In the genomic region with DNA sequence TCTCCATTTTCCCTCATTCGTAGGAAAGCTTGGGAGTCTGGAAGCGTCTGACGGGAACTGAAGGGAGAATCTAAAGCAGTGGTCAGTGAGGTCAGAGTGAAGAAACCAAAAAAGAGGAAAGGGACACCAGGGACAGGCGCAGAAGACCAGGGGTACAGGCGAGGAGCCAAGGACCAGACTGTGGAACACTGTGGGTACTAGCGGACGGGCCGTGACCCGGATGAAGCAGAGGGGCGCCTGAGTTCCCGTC, we compare ENCODE assay signal across 7 cellular contexts. TPM values are rescaled to one million over a fixed set of nuclear protein-coding genes. Genes with fewer than 3 reads are reported as not detected.
DNase-seq lines count a peak whose midpoint lies in the region; ATAC-seq and TF ChIP-seq lines count a peak whose summit lies in the region.

No MANE protein-coding gene starts in this region.

- TF ChIP-seq POLR2A in spleen (IDR thresholded peaks at IDR 0.05): no peak

- H3K27ac ChIP-seq in VCaP (peak overlapping the region; percentile 87), right cardiac atrium (ENCODE audit: low read length) (peak overlapping the region; percentile 98), spleen (peak overlapping the region; percentile 91 to 100 (median 99))

- H3K9me3 ChIP-seq in HAP-1: no peaks in the 10 kb centered on the region
- H3K9me3 ChIP-seq in right cardiac atrium (ENCODE audit: control insufficient read depth, low read length): no peaks in the 10 kb centered on the region
- H3K9me3 ChIP-seq in spleen: no peaks in the 10 kb centered on the region

- intact Hi-C loops in right cardiac atrium (cut with DNase I): no loop called here
- intact Hi-C loops in spleen (cut with DNase I; ENCODE audit: low total_unique reads): no loop called here

- TF ChIP-seq CTCF in VCaP (conservative IDR thresholded peaks at IDR 0.05): no peak
- TF ChIP-seq CTCF in spleen (IDR thresholded peaks at IDR 0.05 in 8 of 11, conservative IDR thresholded peaks at IDR 0.05 in 3 of 11): peak in 1 of 11 experiments; percentile 17

- in situ Hi-C loops in HAP-1 (cut with MboI; ENCODE audit: low sequenced_read_pairs): no loop called here

- no peak for DNase-seq in HAP-1 (ENCODE audit: low spot score in 2 of 2)
- DNase-seq in right cardiac atrium: no peak
- no peak for DNase-seq in spleen
- DNase-seq in stimulated activated naive CD4-positive, alpha-beta T cell (lab: John Stamatoyannopoulos, UW): no peak
- no peak for DNase-seq in HCEC 1CT
- DNase-seq in kidney tubule cell (ENCODE audit: low spot score): no peak

- H3K36me3 ChIP-seq in HAP-1 (replicated peaks): peaks cover 7% of the 10 kb centered on the region
- H3K36me3 ChIP-seq in spleen: peaks cover 0 to 27% (median 0%) of the 10 kb centered on the region in 6 donors

- H3K27me3 ChIP-seq in HAP-1 (ENCODE audit: low read depth) (no peaks in the 10 kb centered on the region), right cardiac atrium (ENCODE audit: control insufficient read depth, insufficient read depth) (no peaks in the 10 kb centered on the region), spleen (replicated peaks in 1 of 7) (no peaks in the 10 kb centered on the region)

- ATAC-seq in right cardiac atrium: no peak

- peak overlapping the region; percentile 88 for H3K4me3 ChIP-seq in HAP-1
- peak overlapping the region; percentile 88 for H3K4me3 ChIP-seq in right cardiac atrium (ENCODE audit: low read length)
- peak overlapping the region; percentile 70 to 97 (median 88) for H3K4me3 ChIP-seq in spleen

- under 1% methylated on average over 11 of the region's 11 CpGs for WGBS in right cardiac atrium
- 1 to 5% (median 1%) methylated on average over 11 of the region's 11 CpGs for WGBS in spleen, 5 donors

- H3K4me1 ChIP-seq in HAP-1 (peaks cover 21% of the 10 kb centered on the region), right cardiac atrium (ENCODE audit: control insufficient read depth, insufficient read depth, low read length) (peaks cover 5% of the 10 kb centered on the region), spleen (peaks cover 20 to 54% (median 36%) of the 10 kb centered on the region in 6 donors)

RNA-seq across cellular contexts. Expression of gene MTX1, which starts 0.2 kb away (rescaled TPM):
- total RNA-seq in right cardiac atrium (10 to 100 TPM; 20.1 to 24.3 (median 21.1) TPM), spleen (10 to 100 TPM; 28.2 to 40.9 (median 33.2) TPM)
- polyA plus RNA-seq in right cardiac atrium (31.9 TPM), spleen (10 to 100 TPM; 43.7 to 48.4 (median 44.5) TPM)

RNA-seq across cellular contexts. Expression of gene THBS3, which starts 0.6 kb away (rescaled TPM):
- total RNA-seq in right cardiac atrium (10 to 100 TPM; 16.5 to 33.4 (median 20.1) TPM), spleen (10 to 100 TPM; 14.3 to 22.6 (median 20.5) TPM)
- polyA plus RNA-seq in right cardiac atrium (19.6 TPM), spleen (10 to 100 TPM; 10.2 to 31.2 (median 27.7) TPM)

RNA-seq across cellular contexts. Expression of gene TRIM46, which starts 34.7 kb away (rescaled TPM):
- total RNA-seq in right cardiac atrium (under 1 TPM; 0.17 to 0.37 (median 0.26) TPM), spleen (1 to 10 TPM in 6 of 7 donors, under 1 TPM in 1; 0.83 to 3.6 (median 1.6) TPM)
- polyA plus RNA-seq in right cardiac atrium (0.18 TPM), spleen (under 1 TPM; 0.35 to 0.77 (median 0.46) TPM)

RNA-seq across cellular contexts. Expression of gene KRTCAP2, which starts 35.2 kb away (rescaled TPM):
- total RNA-seq in right cardiac atrium (100 to 1,000 TPM; 122 to 150 (median 130) TPM), spleen (100 to 1,000 TPM; 113 to 154 (median 136) TPM)
- polyA plus RNA-seq in right cardiac atrium (217 TPM), spleen (100 to 1,000 TPM; 193 to 203 (median 200) TPM)

RNA-seq across cellular contexts. Expression of gene ENTREP3, which starts 47.0 kb away (rescaled TPM):
- total RNA-seq in right cardiac atrium (10 to 100 TPM; 14.2 to 22.3 (median 15.8) TPM), spleen (10 to 100 TPM in 6 of 7 donors, 1 to 10 TPM in 1; 9.9 to 19.3 (median 15.6) TPM)
- polyA plus RNA-seq in right cardiac atrium (9.4 TPM), spleen (10 to 100 TPM in 1 of 3 donors, 1 to 10 TPM in 2; 6.5 to 13.2 (median 9.4) TPM)
